In the genomic region with DNA sequence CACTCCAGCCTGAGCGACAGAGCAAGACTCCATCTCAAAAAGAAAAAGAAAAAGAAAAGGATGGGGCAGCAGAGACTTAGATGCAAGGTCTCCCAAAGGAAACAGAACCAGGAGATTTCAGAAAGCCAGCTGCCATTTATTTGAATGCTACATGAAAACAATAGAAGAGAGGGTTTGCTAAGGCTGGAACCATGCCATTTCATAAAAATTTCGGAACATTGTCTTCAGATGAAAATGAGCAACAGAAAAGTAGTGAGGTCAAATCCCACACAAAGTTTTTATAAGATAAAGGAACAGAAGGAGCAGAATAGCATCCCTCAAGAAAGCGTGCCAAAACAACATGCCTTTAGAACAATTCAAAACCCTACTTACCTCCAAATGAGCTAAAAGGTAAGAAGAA, we compare ENCODE assay signal across 1 cellular context.
TF ChIP-seq lines count a peak whose summit lies in the region.

No MANE protein-coding gene starts in this region.

TF ChIP-seq in GM23338, 12 proteins besides CTCF, POLR2A, EP300 and RAD21 (continued from another document):
- TF ChIP-seq, protein P1, sequence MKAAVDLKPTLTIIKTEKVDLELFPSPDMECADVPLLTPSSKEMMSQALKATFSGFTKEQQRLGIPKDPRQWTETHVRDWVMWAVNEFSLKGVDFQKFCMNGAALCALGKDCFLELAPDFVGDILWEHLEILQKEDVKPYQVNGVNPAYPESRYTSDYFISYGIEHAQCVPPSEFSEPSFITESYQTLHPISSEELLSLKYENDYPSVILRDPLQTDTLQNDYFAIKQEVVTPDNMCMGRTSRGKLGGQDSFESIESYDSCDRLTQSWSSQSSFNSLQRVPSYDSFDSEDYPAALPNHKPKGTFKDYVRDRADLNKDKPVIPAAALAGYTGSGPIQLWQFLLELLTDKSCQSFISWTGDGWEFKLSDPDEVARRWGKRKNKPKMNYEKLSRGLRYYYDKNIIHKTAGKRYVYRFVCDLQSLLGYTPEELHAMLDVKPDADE (IDR thresholded peaks at IDR 0.05), result no peak
- TF ChIP-seq REST (IDR thresholded peaks at IDR 0.05; ENCODE audit: unreplicated experiment), result no peak
- TF ChIP-seq CREB1 (CRISPR knock-in tag; IDR thresholded peaks at IDR 0.05; ENCODE audit: low read depth), result no peak
- no peak for TF ChIP-seq STAT1 (IDR thresholded peaks at IDR 0.05; ENCODE audit: unreplicated experiment)
- no peak for TF ChIP-seq ZNF462 (CRISPR knock-in tag; IDR thresholded peaks at IDR 0.05)
- no peak for TF ChIP-seq JUNB (IDR thresholded peaks at IDR 0.05; ENCODE audit: unreplicated experiment)
- no peak for TF ChIP-seq POLR2AphosphoS5 (IDR thresholded peaks at IDR 0.05; ENCODE audit: low read depth)
- no peak for TF ChIP-seq NANOG (IDR thresholded peaks at IDR 0.05; ENCODE audit: borderline replicate concordance)
- TF ChIP-seq ZNF114 (CRISPR knock-in tag; IDR thresholded peaks at IDR 0.05), result no peak
- TF ChIP-seq EZH2 (IDR thresholded peaks at IDR 0.05; ENCODE audit: low read depth, unreplicated experiment), result no peak
